In genomic region chr18:6001867-6002266, GRCh38 we compare ENCODE assay signal across 35 cellular contexts.
"Had no signal": no experiment of that assay in that cellular context is flagged by ENCODE, and none has a peak within 500 bp of the region (broad histone marks: within the 10 kb centered on the region; RNA-seq: fewer than 3 reads in every experiment).

No MANE protein-coding gene starts in this region.

- H3K36me3 ChIP-seq: ascending aorta, cardiac muscle cell, Peyer's patch had no signal

- H3K4me3 ChIP-seq: ascending aorta, cardiac muscle cell, Peyer's patch had no signal

- H3K4me1 ChIP-seq: ascending aorta, Peyer's patch had no signal

- ATAC-seq: activated naive CD8-positive, alpha-beta T cell treated with anti-CD3 and anti-CD28 coated beads, Interleukin-2, amount 50 U/mL, for 24 hours; activated T-cell treated with anti-CD3 and anti-CD28 coated beads, Interleukin-2, amount 50 U/mL, for 4 hours; PC-3 had no signal

- H3K27ac ChIP-seq: ascending aorta, cardiac muscle cell, Peyer's patch, VCaP had no signal

- H3K9me3 ChIP-seq: ascending aorta, Peyer's patch had no signal

- DNase-seq: activated B cell treated with CpG ODN at 0.5 μM for 24 hours; activated CD4-positive, alpha-beta memory T cell treated with anti-CD3 and anti-CD28 coated beads for 36 hours; activated CD4-positive, alpha-beta T cell treated with anti-CD3 and anti-CD28 coated beads for 4 hours; activated CD4-positive, alpha-beta T cell treated with anti-CD3 and anti-CD28 coated beads, Interleukin-2, amount 50 U/mL, for 1 hour; activated CD4-positive, CD25-positive, alpha-beta regulatory T cell treated with anti-CD3 and anti-CD28 coated beads, Interleukin-2, amount 50 U/mL, for 72 hours; activated CD8-positive, alpha-beta memory T cell treated with anti-CD3 and anti-CD28 coated beads, Interleukin-2, amount 50 U/mL, for 4 hours; activated effector memory CD4-positive, alpha-beta T cell treated with Interleukin-2 at 50 U/mL for 16 hours; activated naive CD4-positive, alpha-beta T cell treated with anti-CD3 and anti-CD28 coated beads, Interleukin-2, amount 10 ng/mL, durations not matched to agents 7 days and 5 days; activated naive CD8-positive, alpha-beta T cell treated with anti-CD3 and anti-CD28 coated beads, Interleukin-2, amount 50 U/mL, for 24 hours; activated T-cell treated with anti-CD3 and anti-CD28 coated beads for 4 hours; activated T-cell treated with anti-CD3 and anti-CD28 coated beads, Interleukin-2, amount 50 U/mL, for 4 hours; amygdala; MM.1S; MV-4-11; NCI-H1092; NCI-H146; NCI-H187; NCI-H2029 treated with DMSO at 0.1 percent for 48 hours; NCI-H2107; NCI-H2171; NCI-H510A; NCI-H526; NCI-H748 treated with DMSO at 0.1 percent for 48 hours; NK-92 treated with Interleukin-12 subunit alpha and Interleukin-12 subunit beta, amount 100 ng/mL, for 24 hours; PC-3; Peyer's patch; RPMI8226; SHP77 treated with DMSO at 0.1 percent for 48 hours; SW 1271; T-helper 1 cell; T-helper 2 cell; T-helper 9 cell had no signal

- H3K27me3 ChIP-seq: ascending aorta, cardiac muscle cell, Peyer's patch had no signal
